In genomic region chr3:193743702-193744047, GRCh38 we compare ENCODE assay signal across 10 cellular contexts.
A peak's percentile ranks its signal among the peaks of the same experiment; 100 is the strongest.
DNase-seq lines count a peak whose midpoint lies in the region; ATAC-seq, FAIRE-seq and TF ChIP-seq lines count a peak whose summit lies in the region.
"Had no signal": no experiment of that assay in that cellular context is flagged by ENCODE, and none has a peak within 500 bp of the region (broad histone marks: within the 10 kb centered on the region; RNA-seq: fewer than 3 reads in every experiment).

No MANE protein-coding gene starts in this region.

- H3K4me3 ChIP-seq in GM08714 (ENCODE audit: low read length) (peak overlapping the region; percentile 5; the same call in 1 of the 2 replicates), left lung (no peak overlapping the region)
- H3K4me3 ChIP-seq: skin epidermis had no signal

- ATAC-seq in GM21576 (IDR thresholded peaks at IDR 0.05; ENCODE audit: unreplicated experiment) (peak; percentile 72), left lung (peak; percentile 72)

- DNase-seq in NCI-H2081 treated with DMSO at 0.1 percent for 48 hours (lab: John Stamatoyannopoulos, UW): peak; percentile 81
- no peak for DNase-seq in left lung
- no peak for DNase-seq in iPS-NIHi7 (ENCODE audit: extremely low spot score)
- DNase-seq in T-helper 9 cell: no peak
- DNase-seq in HTR-8/SVneo (ENCODE audit: insufficient read length, low spot score): no peak
- DNase-seq in activated CD8-positive, alpha-beta memory T cell treated with anti-CD3 and anti-CD28 coated beads, Interleukin-2, amount 50 U/mL, for 48 hours: no peak
- DNase-seq: activated naive CD4-positive, alpha-beta T cell treated with Interleukin-2 at 50 U/mL for 16 hours had no signal

- H3K27ac ChIP-seq in left lung: peak overlapping the region; percentile 34 to 60
- H3K27ac ChIP-seq: skin epidermis had no signal

- no peak for FAIRE-seq in HTR-8/SVneo (lab: Jason Lieb, UNC)

- H3K27me3 ChIP-seq in left lung: no peaks in the 10 kb centered on the region

- no peaks in the 10 kb centered on the region for H3K9me3 ChIP-seq in left lung

- TF ChIP-seq CTCF in left lung (IDR thresholded peaks at IDR 0.05): no peak

- intact Hi-C loops in left lung (cut with DNase I): no loop called here

- H3K36me3 ChIP-seq in left lung: no peaks in the 10 kb centered on the region

- H3K4me1 ChIP-seq in left lung: peaks cover 0 to 16% of the 10 kb centered on the region in 2 donors
